Comparison of ENCODE assay signal across 1 cellular context in the genomic region with DNA sequence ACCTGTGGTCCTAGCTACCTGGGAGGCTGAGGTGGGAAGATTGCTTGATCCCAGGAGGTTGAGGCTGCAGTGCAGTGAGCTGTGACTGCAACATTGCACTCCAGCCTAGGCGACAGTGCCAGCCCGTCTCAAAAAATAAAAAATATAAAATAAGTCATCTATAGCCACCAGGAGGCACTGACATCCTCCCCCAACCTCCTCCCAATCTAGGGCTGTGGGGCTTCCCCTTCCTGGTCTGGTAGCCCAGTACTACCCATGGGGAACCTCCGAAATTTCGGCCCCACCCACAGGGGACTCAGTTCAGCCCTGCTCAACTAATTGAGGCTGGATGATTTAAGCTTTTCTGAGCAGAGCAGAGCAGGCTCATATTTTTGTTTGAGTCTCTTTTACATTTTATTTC.
TF ChIP-seq lines count a peak whose summit lies in the region.

No MANE protein-coding gene starts in this region.

TF ChIP-seq in A549, 52 proteins besides CTCF, POLR2A, EP300 and RAD21 (continued from another document):
- no peak for TF ChIP-seq NPAS2 (CRISPR knock-in tag; IDR thresholded peaks at IDR 0.05; ENCODE audit: borderline replicate concordance)
- TF ChIP-seq, protein P1, sequence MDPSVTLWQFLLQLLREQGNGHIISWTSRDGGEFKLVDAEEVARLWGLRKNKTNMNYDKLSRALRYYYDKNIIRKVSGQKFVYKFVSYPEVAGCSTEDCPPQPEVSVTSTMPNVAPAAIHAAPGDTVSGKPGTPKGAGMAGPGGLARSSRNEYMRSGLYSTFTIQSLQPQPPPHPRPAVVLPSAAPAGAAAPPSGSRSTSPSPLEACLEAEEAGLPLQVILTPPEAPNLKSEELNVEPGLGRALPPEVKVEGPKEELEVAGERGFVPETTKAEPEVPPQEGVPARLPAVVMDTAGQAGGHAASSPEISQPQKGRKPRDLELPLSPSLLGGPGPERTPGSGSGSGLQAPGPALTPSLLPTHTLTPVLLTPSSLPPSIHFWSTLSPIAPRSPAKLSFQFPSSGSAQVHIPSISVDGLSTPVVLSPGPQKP (IDR thresholded peaks at IDR 0.05; ENCODE audit: low read depth, low read length) = no peak
- TF ChIP-seq POLR2AphosphoS2 (conservative IDR thresholded peaks at IDR 0.05; ENCODE audit: low read length) = no peak
- TF ChIP-seq ZNF302 (CRISPR knock-in tag; IDR thresholded peaks at IDR 0.05) = no peak
